9 cellular contexts compared by ENCODE assay signal in genomic region chr10:30701471-30702173, GRCh38.
DNase-seq lines count a peak whose midpoint lies in the region; ATAC-seq, FAIRE-seq and TF ChIP-seq lines count a peak whose summit lies in the region.
"Had no signal": no experiment of that assay in that cellular context is flagged by ENCODE, and none has a peak within 500 bp of the region (broad histone marks: within the 10 kb centered on the region; RNA-seq: fewer than 3 reads in every experiment).

No MANE protein-coding gene starts in this region.

- peak; percentile 27 for TF ChIP-seq POLR2A in GM10847 (IDR thresholded peaks at IDR 0.05; ENCODE audit: extremely low read depth, insufficient read length)

- peak; percentile 54 for FAIRE-seq in HTR-8/SVneo (lab: Jason Lieb, UNC)

- H3K4me3 ChIP-seq in effector memory CD4-positive, alpha-beta T cell (ENCODE audit: insufficient read depth, low read depth, low read length, poor library complexity, severe bottlenecking): peak overlapping the region; percentile 31
- H3K4me3 ChIP-seq: cardiac muscle cell had no signal

- H3K9me3 ChIP-seq in effector memory CD4-positive, alpha-beta T cell (ENCODE audit: control insufficient read depth, low read length): no peaks in the 10 kb centered on the region

- DNase-seq in HTR-8/SVneo (ENCODE audit: insufficient read length, low spot score) (no peak), mesenteric fat pad (ENCODE audit: low spot score) (no peak), anterior cingulate cortex (lab: John Stamatoyannopoulos, UW) (no peak)
- peak; percentile 62 for DNase-seq in activated CD4-positive, alpha-beta T cell treated with anti-CD3 and anti-CD28 coated beads for 24 hours (ENCODE audit: low read depth in 2 of 2)
- peak; percentile 30 to 61 (median 53) for DNase-seq in effector memory CD4-positive, alpha-beta T cell
- DNase-seq in stimulated activated CD4-positive, alpha-beta T cell treated with anti-CD3 and anti-CD28 coated beads, Interleukin-12 subunit alpha, Interleukin-12 subunit beta, amount 100 ng/mL, for 48 hours (ENCODE audit: low read depth in 2 of 3, low spot score in 1 of 3): peak; percentile 70 to 87 (median 73)

- H3K27ac ChIP-seq in effector memory CD4-positive, alpha-beta T cell (ENCODE audit: insufficient read depth, low read length, poor library complexity, severe bottlenecking): peak overlapping the region; percentile 66
- H3K27ac ChIP-seq: cardiac muscle cell had no signal

- no peaks in the 10 kb centered on the region for H3K36me3 ChIP-seq in effector memory CD4-positive, alpha-beta T cell (ENCODE audit: control insufficient read depth, insufficient read depth, low read length)
- H3K36me3 ChIP-seq: cardiac muscle cell had no signal

- H3K4me1 ChIP-seq in effector memory CD4-positive, alpha-beta T cell (ENCODE audit: control insufficient read depth, insufficient read depth, low read length, poor library complexity, severe bottlenecking): peaks cover 49% of the 10 kb centered on the region

- no peaks in the 10 kb centered on the region for H3K27me3 ChIP-seq in effector memory CD4-positive, alpha-beta T cell (replicated peaks; ENCODE audit: control insufficient read depth, insufficient read depth, low read length, poor library complexity, severe bottlenecking)
- H3K27me3 ChIP-seq: cardiac muscle cell had no signal

- peak; percentile 51 for ATAC-seq in GM21423 (IDR thresholded peaks at IDR 0.05; ENCODE audit: unreplicated experiment)

Comparison
In these comparisons a context has a peak if more than half of its experiments do, and no peak if none do; other contexts are left out.
1. DNase-seq: peak in activated CD4-positive, alpha-beta T cell treated with anti-CD3 and anti-CD28 coated beads for 24 hours (2 of 2), effector memory CD4-positive, alpha-beta T cell (3 of 3) and stimulated activated CD4-positive, alpha-beta T cell treated with anti-CD3 and anti-CD28 coated beads, Interleukin-12 subunit alpha, Interleukin-12 subunit beta, amount 100 ng/mL, for 48 hours (3 of 3); none in HTR-8/SVneo (single experiment), mesenteric fat pad (single experiment) and anterior cingulate cortex (0 of 58).